8 cellular contexts compared by ENCODE assay signal in the genomic region with DNA sequence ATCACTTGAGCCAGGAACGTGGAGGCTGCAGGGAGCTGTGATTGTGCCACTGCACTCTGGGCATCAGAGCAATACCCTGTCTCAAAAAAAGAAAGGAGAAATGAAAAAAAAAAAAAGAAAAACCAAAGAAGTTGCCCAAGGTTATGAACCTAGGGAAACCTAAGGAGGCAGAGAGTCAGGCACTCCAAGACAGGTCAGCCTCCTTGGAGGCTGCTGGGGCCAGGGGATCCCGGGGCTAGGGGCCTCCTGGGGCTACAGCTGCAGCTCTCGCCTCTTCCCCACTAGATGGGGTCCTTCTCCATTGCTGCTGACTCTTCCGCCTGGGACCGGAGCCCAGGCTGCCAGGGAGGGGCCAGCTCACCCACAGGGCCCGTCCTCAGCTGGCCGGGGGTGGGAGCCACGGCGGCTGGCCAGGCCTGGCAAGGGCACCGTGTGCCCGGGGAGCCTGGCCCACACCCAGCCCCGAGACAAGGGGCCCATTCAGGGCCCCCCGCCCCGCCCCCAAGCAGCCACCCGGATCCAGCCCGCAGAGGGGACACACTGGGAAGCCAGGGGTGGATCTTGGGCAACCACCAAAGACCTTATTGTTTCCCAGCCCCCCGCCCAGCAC. TPM values are rescaled to one million over a fixed set of nuclear protein-coding genes. Genes with fewer than 3 reads are reported as not detected.
A peak's percentile ranks its signal among the peaks of the same experiment; 100 is the strongest.
DNase-seq lines count a peak whose midpoint lies in the region; ATAC-seq and TF ChIP-seq lines count a peak whose summit lies in the region.

No MANE protein-coding gene starts in this region.

- H2BK20ac ChIP-seq in IMR-90 (ENCODE audit: low read depth, low read length), result no peak overlapping the region

- in situ Hi-C loops in IMR-90 (cut with MboI; ENCODE audit: low sequenced_read_pairs), result loop anchor here (10.0 to 25.0 kb wide), 2 partner anchors 229 to 396 kb away; partner anchors contain the start of genes GIGYF1, SLC12A9 and TRIP6

- peaks cover 2 to 21% of the 10 kb centered on the region in 2 experiments; a peak in 1 of 4 replicates for H3K79me1 ChIP-seq in IMR-90 (ENCODE audit: low read depth in 1 of 2, low read length in 2 of 2)

- no peaks in the 10 kb centered on the region for H3K36me3 Mint-ChIP-seq in T-helper 17 cell (ENCODE audit: low read depth)

- no peak overlapping the region for H3K9ac ChIP-seq in IMR-90 (ENCODE audit: low read depth, low read length)

- H3K18ac ChIP-seq in IMR-90 (ENCODE audit: low read depth, low read length), result no peak overlapping the region

- POLR2A ChIA-PET in IMR-90 (lab: Charles Lee; ENCODE audit: unreplicated experiment), result interaction anchor here (0.7 kb wide), 1 partner anchor 32 kb away, joined by 5 read pairs; no protein-coding TSS in a partner anchor

- H3K23ac ChIP-seq in IMR-90 (ENCODE audit: low read depth, low read length), result no peak overlapping the region

- peaks cover 7% of the 10 kb centered on the region for H4K20me1 ChIP-seq in IMR-90 (ENCODE audit: insufficient read depth, low read length)

- peaks cover 9% of the 10 kb centered on the region for H3K9me1 ChIP-seq in IMR-90 (ENCODE audit: insufficient read depth, low read length)

- H4K5ac ChIP-seq in IMR-90 (ENCODE audit: low read depth, low read length), result no peak overlapping the region

- H3K56ac ChIP-seq in IMR-90 (ENCODE audit: extremely low read depth, insufficient read depth, low read length), result no peak overlapping the region

- peak; percentile 68 for TF ChIP-seq RAD21 in IMR-90 (IDR thresholded peaks at IDR 0.05; ENCODE audit: low read length)

- peak overlapping the region; percentile 61 for H2AFZ ChIP-seq in IMR-90 (replicated peaks; ENCODE audit: low read length, poor library complexity)

- CTCF ChIA-PET in IMR-90 (lab: Yijun Ruan, JAX), result interaction anchor here (0.6 to 1.5 kb wide), 9 partner anchors 10 to 587 kb away, joined by 3 to 8 read pairs (median 4); partner anchors contain the start of gene ZCWPW1

- WGBS in IMR-90 (ENCODE audit: extremely low coverage in 2 of 2, insufficient read length in 1 of 2), 2 experiments, result 11% methylated on average over 4 of the region's 17 CpGs; no CpG with 5 or more reads in 1 of the 2 experiments

- intact Hi-C loops in IMR-90 (cut with micrococcal nuclease), result loop anchor here (1.0 kb wide), 1 partner anchor 93 kb away; no protein-coding TSS in a partner anchor

- H3K4me2 ChIP-seq in IMR-90 (ENCODE audit: low read depth, low read length), result no peak overlapping the region

- no peaks in the 10 kb centered on the region for H3K27me3 ChIP-seq in IMR-90 (ENCODE audit: control insufficient read depth, insufficient read depth, low read length)

- H3K4me3 Mint-ChIP-seq in T-helper 17 cell, result no peak overlapping the region

- no TSS peak for BruUV-seq in IMR-90 (replicated peaks; lab: Mats Ljungman, UMichigan)

- peak overlapping the region; percentile 80; the same call in 1 of the 2 replicates for H2AK5ac ChIP-seq in IMR-90 (ENCODE audit: low read depth, low read length)

- H3K9me3 ChIP-seq in IMR-90 (ENCODE audit: control insufficient read depth, insufficient read depth, low read length) (no peaks in the 10 kb centered on the region), T-helper 17 cell (ENCODE audit: control insufficient read depth, low read length, poor library complexity, severe bottlenecking) (no peaks in the 10 kb centered on the region)

- H3K4ac ChIP-seq in IMR-90 (ENCODE audit: low read depth, low read length), result no peak overlapping the region

- H4K8ac ChIP-seq in IMR-90 (ENCODE audit: low read depth in 2 of 2, low read length in 2 of 2), result peak overlapping the region in 1 of 2 experiments; percentile 57; a peak in 1 of 4 replicates

- H3K4me3 ChIP-seq in IMR-90 (ENCODE audit: insufficient read depth, low read depth, low read length), result no peak overlapping the region
- no peak overlapping the region for H3K4me3 ChIP-seq in fibroblast of villous mesenchyme (ENCODE audit: low read depth, low read length)

- peaks cover 5% of the 10 kb centered on the region for H3K4me1 Mint-ChIP-seq in T-helper 17 cell

- ATAC-seq in IMR-90 (ENCODE audit: low read depth) (peak; percentile 84), T-helper 17 cell (no peak), omental fat pad (ENCODE audit: low FRiP score) (peak; percentile 81), HG02678 (IDR thresholded peaks at IDR 0.05; ENCODE audit: unreplicated experiment) (no peak)

- no peak overlapping the region for H2AK9ac ChIP-seq in IMR-90 (replicated peaks; ENCODE audit: low read depth, low read length, poor library complexity)

- dilution Hi-C loops in IMR-90 (cut with HindIII; ENCODE audit: low sequenced_read_pairs, unreplicated experiment), result no loop called here

- H2BK15ac ChIP-seq in IMR-90 (ENCODE audit: low read depth, low read length), result no peak overlapping the region

- H2BK5ac ChIP-seq in IMR-90 (ENCODE audit: low read depth, low read length, poor library complexity, severe bottlenecking), result no peak overlapping the region

- peaks cover 12% of the 10 kb centered on the region for H3K4me1 ChIP-seq in IMR-90 (ENCODE audit: control insufficient read depth, insufficient read depth, low read length)

- DNase-seq in COLO829 (ENCODE audit: low spot score) (peak; percentile 93), IMR-90 (peak; percentile 71), T-helper 17 cell (no peak), fibroblast of villous mesenchyme (ENCODE audit: low read depth) (peak; percentile 67), omental fat pad (ENCODE audit: low spot score) (no peak), NAMALWA (ENCODE audit: low spot score) (no peak), NCI-H1048 (lab: John Stamatoyannopoulos, UW) (no peak)

- no peak overlapping the region for H2BK120ac ChIP-seq in IMR-90 (ENCODE audit: low read depth, low read length)

- peak overlapping the region; percentile 84 for H3K27ac Mint-ChIP-seq in T-helper 17 cell

- H3K27me3 Mint-ChIP-seq in T-helper 17 cell, result no peaks in the 10 kb centered on the region

- no peak overlapping the region for H3K14ac ChIP-seq in IMR-90 (replicated peaks; ENCODE audit: low read depth, low read length)

- peaks cover 27% of the 10 kb centered on the region; the same call in 1 of the 2 replicates for H3K36me3 ChIP-seq in IMR-90 (ENCODE audit: control insufficient read depth, insufficient read depth, low read length)

- no peak overlapping the region for H3K27ac ChIP-seq in IMR-90 (ENCODE audit: insufficient read depth, low read length)

- no peak for TF ChIP-seq POLR2A in IMR-90 (IDR thresholded peaks at IDR 0.05; ENCODE audit: low read depth, low read length)

- no peak overlapping the region for H4K91ac ChIP-seq in IMR-90 (ENCODE audit: insufficient read depth, low read depth, low read length)

- TF ChIP-seq CTCF in IMR-90 (conservative IDR thresholded peaks at IDR 0.05; ENCODE audit: low read depth, low read length) (peak; percentile 71), fibroblast of villous mesenchyme (IDR thresholded peaks at IDR 0.05; ENCODE audit: insufficient read depth, low read depth, low read length) (peak; percentile 76), omental fat pad (IDR thresholded peaks at IDR 0.05) (no peak)

TF ChIP-seq in IMR-90, 13 proteins besides CTCF, POLR2A, EP300 and RAD21:
- TF ChIP-seq MAZ (IDR thresholded peaks at IDR 0.05; ENCODE audit: borderline replicate concordance, low read depth, low read length) (peak; percentile 85; the same call in 1 of the 2 replicates), SMC3 (IDR thresholded peaks at IDR 0.05; ENCODE audit: low read depth, low read length) (peak; percentile 54), FOS (IDR thresholded peaks at IDR 0.05; ENCODE audit: low read depth, low read length) (no peak), RFX5 (IDR thresholded peaks at IDR 0.05; ENCODE audit: low read depth, low read length) (no peak)

RNA-seq across cellular contexts. Expression of gene SPACDR, which starts 1.7 kb away (rescaled TPM):
- 0.54 and 1.1 TPM in 2 replicates for total RNA-seq in IMR-90 (2012; rRNA removed)
- 1.3 and 2.1 TPM in 2 replicates for polyA plus RNA-seq in IMR-90 (2012; rRNA removed)
- polyA plus RNA-seq in IMR-90 (2012; cell fraction: cytosol; rRNA removed), result 2.3 and 3.1 TPM in 2 replicates
- 8.7 and 10.3 TPM in 2 replicates for polyA plus RNA-seq in IMR-90 (2012; cell fraction: nucleus; rRNA removed; ENCODE audit: low replicate concordance)
- total RNA-seq in T-helper 17 cell, result 1 to 10 TPM; 1.4 to 1.7 TPM
- not detected in 2 replicates for total RNA-seq in fibroblast of villous mesenchyme
- 1 to 10 TPM in 1 of 4 donors, under 1 TPM in 1, not detected in 2; 0.84 to 1.3 TPM for total RNA-seq in omental fat pad

RNA-seq across cellular contexts. Expression of gene TSC22D4, which starts 13.2 kb away (rescaled TPM):
- total RNA-seq in IMR-90 (2012; rRNA removed) (9.3 and 10.0 TPM in 2 replicates), T-helper 17 cell (100 to 1,000 TPM in 1 of 2 donors, 10 to 100 TPM in 1; 94.7 to 104 TPM), fibroblast of villous mesenchyme (26.4 and 30.2 TPM in 2 replicates), omental fat pad (10 to 100 TPM; 15.6 to 36.4 (median 21.4) TPM)
- 29.9 and 32.4 TPM in 2 replicates for polyA plus RNA-seq in IMR-90 (2012; rRNA removed)
- polyA plus RNA-seq in IMR-90 (2012; cell fraction: cytosol; rRNA removed), result 30.1 and 48.3 TPM in 2 replicates
- 39.6 and 90.8 TPM in 2 replicates for polyA plus RNA-seq in IMR-90 (2012; cell fraction: nucleus; rRNA removed; ENCODE audit: low replicate concordance)

RNA-seq across cellular contexts. Expression of gene NYAP1, which starts 17.9 kb away (rescaled TPM):
- total RNA-seq in IMR-90 (2012; rRNA removed) (0.18 and 0.28 TPM in 2 replicates), T-helper 17 cell (1 to 10 TPM; 1.3 TPM), fibroblast of villous mesenchyme (0.43 and 0.64 TPM in 2 replicates), omental fat pad (1 to 10 TPM in 3 of 4 donors, under 1 TPM in 1; 0.63 to 3.6 (median 2.1) TPM)
- 1.3 and 1.5 TPM in 2 replicates for polyA plus RNA-seq in IMR-90 (2012; rRNA removed)
- polyA plus RNA-seq in IMR-90 (2012; cell fraction: cytosol; rRNA removed), result 0.94 and 1.1 TPM in 2 replicates
- 1.8 and 2.7 TPM in 2 replicates for polyA plus RNA-seq in IMR-90 (2012; cell fraction: nucleus; rRNA removed; ENCODE audit: low replicate concordance)

RNA-seq across cellular contexts. Expression of gene PPP1R35, which starts 29.5 kb away (rescaled TPM):
- 5.6 and 7.8 TPM in 2 replicates for total RNA-seq in IMR-90 (2012; rRNA removed)
- 25.5 and 36.7 TPM in 2 replicates for polyA plus RNA-seq in IMR-90 (2012; rRNA removed)
- polyA plus RNA-seq in IMR-90 (2012; cell fraction: cytosol; rRNA removed), result 19.4 and 32.1 TPM in 2 replicates
- 103 and 138 TPM in 2 replicates for polyA plus RNA-seq in IMR-90 (2012; cell fraction: nucleus; rRNA removed; ENCODE audit: low replicate concordance)
- total RNA-seq in T-helper 17 cell, result 10 to 100 TPM; 45.2 to 48.1 TPM
- 14.8 and 15.1 TPM in 2 replicates for total RNA-seq in fibroblast of villous mesenchyme
- total RNA-seq in omental fat pad, result 10 to 100 TPM in 3 of 4 donors, 1 to 10 TPM in 1; 6.1 to 22.2 (median 17.7) TPM

RNA-seq across cellular contexts. Expression of gene MEPCE, which starts 36.2 kb away (rescaled TPM):
- total RNA-seq in IMR-90 (2012; rRNA removed), result 20.3 and 22.9 TPM in 2 replicates
- polyA plus RNA-seq in IMR-90 (2012; rRNA removed), result 17.6 and 18.2 TPM in 2 replicates
- polyA plus RNA-seq in IMR-90 (2012; cell fraction: cytosol; rRNA removed), result 13.7 and 14.6 TPM in 2 replicates
- polyA plus RNA-seq in IMR-90 (2012; cell fraction: nucleus; rRNA removed; ENCODE audit: low replicate concordance), result 23.5 and 26.5 TPM in 2 replicates
- 10 to 100 TPM; 66.1 to 66.8 TPM for total RNA-seq in T-helper 17 cell
- 23.2 and 29.4 TPM in 2 replicates for total RNA-seq in fibroblast of villous mesenchyme
- 10 to 100 TPM; 23.6 to 49.5 (median 36.6) TPM for total RNA-seq in omental fat pad

Comparison
In these comparisons a context has a peak if more than half of its experiments do, and no peak if none do; other contexts are left out.
1. DNase-seq: peak in COLO829 (single experiment), IMR-90 (single experiment) and fibroblast of villous mesenchyme (single experiment); none in T-helper 17 cell (0 of 3), omental fat pad (single experiment), NAMALWA (single experiment) and NCI-H1048 (single experiment).
2. ATAC-seq: peak in IMR-90 (single experiment) and omental fat pad (single experiment); none in T-helper 17 cell (single experiment) and HG02678 (single experiment).
3. CTCF ChIP-seq: peak in IMR-90 (single experiment) and fibroblast of villous mesenchyme (single experiment); none in omental fat pad (0 of 3).